In the genomic region with DNA sequence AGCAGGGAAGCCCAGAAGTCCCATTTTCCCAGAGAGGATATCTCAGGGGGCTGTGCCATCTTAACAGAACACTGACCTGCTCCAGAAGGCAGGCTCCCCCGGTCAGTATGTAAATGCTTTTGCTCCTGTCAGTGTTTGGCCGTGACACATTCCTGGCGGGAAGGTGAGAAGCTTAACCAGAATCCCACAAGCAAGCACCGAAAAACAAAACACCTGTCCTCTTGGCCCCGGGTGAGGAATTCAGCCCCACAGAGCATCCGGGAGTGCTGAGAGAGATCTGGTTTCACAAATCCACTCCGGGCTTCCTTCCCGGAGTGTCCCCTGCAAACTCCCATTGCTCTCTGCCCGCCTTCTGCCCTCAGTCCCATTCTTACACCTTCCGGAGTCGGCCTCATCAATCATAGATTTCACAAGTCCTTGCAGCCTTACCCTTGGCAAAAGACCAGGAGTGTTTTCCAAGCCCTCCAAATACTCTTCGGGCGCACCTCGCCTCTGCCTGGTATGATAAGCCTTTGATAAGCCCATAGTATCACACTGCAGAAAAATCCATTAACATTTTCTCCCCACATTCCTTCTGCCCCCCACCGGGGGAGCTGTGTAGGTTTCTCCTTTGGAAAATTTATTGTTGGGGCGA, we compare ENCODE assay signal across 10 cellular contexts. TPM values are rescaled to one million over a fixed set of nuclear protein-coding genes. Genes with fewer than 3 reads are reported as not detected.
DNase-seq lines count a peak whose midpoint lies in the region; TF ChIP-seq lines count a peak whose summit lies in the region.
"Had no signal": no experiment of that assay in that cellular context is flagged by ENCODE, and none has a peak within 500 bp of the region (broad histone marks: within the 10 kb centered on the region; RNA-seq: fewer than 3 reads in every experiment).

No MANE protein-coding gene starts in this region.

- TF ChIP-seq CTCF in fibroblast of pulmonary artery (IDR thresholded peaks at IDR 0.05; ENCODE audit: low read length, missing control alignments) = peak; percentile 18

- no peak overlapping the region for H3K9ac ChIP-seq in rectal smooth muscle tissue (ENCODE audit: low read length)

- peaks cover 19 to 88% (median 20%) of the 10 kb centered on the region in 3 donors for H3K36me3 Mint-ChIP-seq in CD8-positive, alpha-beta memory T cell

- H3K4me1 Mint-ChIP-seq in CD8-positive, alpha-beta memory T cell = peaks cover 32 to 37% (median 35%) of the 10 kb centered on the region in 3 donors

- H3K27me3 Mint-ChIP-seq in CD8-positive, alpha-beta memory T cell = no peaks in the 10 kb centered on the region

- H3K27ac Mint-ChIP-seq in CD8-positive, alpha-beta memory T cell = peak overlapping the region in 2 of 8 donors; percentile 41 to 72

- peaks cover 96% of the 10 kb centered on the region for H3K36me3 ChIP-seq in SJCRH30
- H3K36me3 ChIP-seq in rectal smooth muscle tissue (ENCODE audit: control insufficient read depth, insufficient read depth, low read length) = peaks cover 68% of the 10 kb centered on the region
- peaks cover 72% of the 10 kb centered on the region for H3K36me3 ChIP-seq in CD8-positive, alpha-beta memory T cell (ENCODE audit: insufficient read depth, low read length)

- no peaks in the 10 kb centered on the region for H3K27me3 ChIP-seq in SJCRH30
- no peaks in the 10 kb centered on the region for H3K27me3 ChIP-seq in rectal smooth muscle tissue (ENCODE audit: control insufficient read depth, insufficient read depth, low read length)
- no peaks in the 10 kb centered on the region for H3K27me3 ChIP-seq in CD8-positive, alpha-beta memory T cell (ENCODE audit: insufficient read depth, low read length, poor library complexity, severe bottlenecking)

- H3K4me3 ChIP-seq in SJCRH30 (no peak overlapping the region), fibroblast of pulmonary artery (replicated peaks; ENCODE audit: low read depth, low read length) (no peak overlapping the region), rectal smooth muscle tissue (ENCODE audit: low read length) (no peak overlapping the region)
- no peak overlapping the region for H3K4me3 ChIP-seq in CD8-positive, alpha-beta memory T cell (ENCODE audit: low read length)

- H3K4me1 ChIP-seq in SJCRH30 (peaks cover 20% of the 10 kb centered on the region), rectal smooth muscle tissue (ENCODE audit: control insufficient read depth, insufficient read depth, low read length) (peaks cover 6% of the 10 kb centered on the region)
- H3K4me1 ChIP-seq in CD8-positive, alpha-beta memory T cell (ENCODE audit: insufficient read depth, low read length) = peaks cover 30% of the 10 kb centered on the region

- H3K9me3 Mint-ChIP-seq in CD8-positive, alpha-beta memory T cell = no peaks in the 10 kb centered on the region

- DNase-seq in G401 (ENCODE audit: low spot score) = peak; percentile 99
- DNase-seq in SJCRH30 = peak; percentile 53 to 65
- DNase-seq in fibroblast of pulmonary artery (ENCODE audit: low read depth) = peak; percentile 76
- DNase-seq in CD8-positive, alpha-beta memory T cell = no peak
- DNase-seq in D341Med (ENCODE audit: low spot score) = no peak
- no peak for DNase-seq in DMS53 treated with DMSO at 0.1 percent for 48 hours (lab: John Stamatoyannopoulos, UW; ENCODE audit: unreplicated experiment)
- DNase-seq in NCI-H1092 treated with DMSO at 0.1 percent for 48 hours (lab: John Stamatoyannopoulos, UW) = no peak
- DNase-seq: stimulated activated CD4-positive, alpha-beta T cell treated with anti-CD3 and anti-CD28 coated beads, Interleukin-4, amount 100 ng/mL, for 4 hours had no signal

- H3K27ac ChIP-seq in SJCRH30 = no peak overlapping the region
- peak overlapping the region; percentile 27 for H3K27ac ChIP-seq in rectal smooth muscle tissue (ENCODE audit: low read depth, low read length)
- H3K27ac ChIP-seq in CD8-positive, alpha-beta memory T cell (ENCODE audit: low read depth, low read length) = no peak overlapping the region

- H3K4me3 Mint-ChIP-seq in CD8-positive, alpha-beta memory T cell = peak overlapping the region in 1 of 7 donors; percentile 38

- POLR2A ChIA-PET in CD8-positive, alpha-beta memory T cell (lab: Charles Lee) = no interaction called here

- CTCF ChIA-PET in CD8-positive, alpha-beta memory T cell (lab: Charles Lee) = interaction anchor here (0.7 to 7.0 kb wide), 4 partner anchors 17 to 97 kb away, joined by 3 to 65 read pairs (median 26); a partner anchor contains a TSS

- in situ Hi-C loops in G401 (cut with HindIII; ENCODE audit: low sequenced_read_pairs) = no loop called here

- H3K9me3 ChIP-seq in SJCRH30 (replicated peaks) = no peaks in the 10 kb centered on the region
- H3K9me3 ChIP-seq in CD8-positive, alpha-beta memory T cell (ENCODE audit: low read length) = no peaks in the 10 kb centered on the region

RNA-seq across cellular contexts. Expression of a gene that starts 12.2 kb away (rescaled TPM):
- 367 and 385 TPM in 2 replicates for total RNA-seq in G401 (2014; rRNA removed; shearing (Covaris generic))
- 408 and 419 TPM in 2 replicates for total RNA-seq in SJCRH30 (2014; rRNA removed; shearing (Covaris generic))
- total RNA-seq in CD8-positive, alpha-beta memory T cell = 100 to 1,000 TPM; 259 to 270 TPM
- 127 TPM for polyA plus RNA-seq in CD8-positive, alpha-beta memory T cell

RNA-seq across cellular contexts. Expression of a gene that starts 23.2 kb away (rescaled TPM):
- total RNA-seq in G401 (2014; rRNA removed; shearing (Covaris generic)) = 92.9 and 111 TPM in 2 replicates
- total RNA-seq in SJCRH30 (2014; rRNA removed; shearing (Covaris generic)) = 102 and 104 TPM in 2 replicates
- total RNA-seq in CD8-positive, alpha-beta memory T cell = 100 to 1,000 TPM; 268 to 298 TPM
- polyA plus RNA-seq in CD8-positive, alpha-beta memory T cell = 86.3 TPM

RNA-seq across cellular contexts. Expression of a gene that starts 55.0 kb away (rescaled TPM):
- not detected in 2 replicates for total RNA-seq in G401 (2014; rRNA removed; shearing (Covaris generic))
- 0.23 and 0.42 TPM in 2 replicates for total RNA-seq in SJCRH30 (2014; rRNA removed; shearing (Covaris generic))
- 1 to 10 TPM; 8.6 to 9.3 TPM for total RNA-seq in CD8-positive, alpha-beta memory T cell
- polyA plus RNA-seq in CD8-positive, alpha-beta memory T cell = 12.8 TPM
- total RNA-seq: SK-MEL-5 had no signal

Comparison
In these comparisons a context has a peak if more than half of its experiments do, and no peak if none do; other contexts are left out.
1. DNase-seq: peak in G401 (single experiment), SJCRH30 (2 of 2) and fibroblast of pulmonary artery (single experiment); none in CD8-positive, alpha-beta memory T cell (0 of 5), D341Med (single experiment), DMS53 treated with DMSO at 0.1 percent for 48 hours (single experiment) and NCI-H1092 treated with DMSO at 0.1 percent for 48 hours (single experiment).